In the genomic region with DNA sequence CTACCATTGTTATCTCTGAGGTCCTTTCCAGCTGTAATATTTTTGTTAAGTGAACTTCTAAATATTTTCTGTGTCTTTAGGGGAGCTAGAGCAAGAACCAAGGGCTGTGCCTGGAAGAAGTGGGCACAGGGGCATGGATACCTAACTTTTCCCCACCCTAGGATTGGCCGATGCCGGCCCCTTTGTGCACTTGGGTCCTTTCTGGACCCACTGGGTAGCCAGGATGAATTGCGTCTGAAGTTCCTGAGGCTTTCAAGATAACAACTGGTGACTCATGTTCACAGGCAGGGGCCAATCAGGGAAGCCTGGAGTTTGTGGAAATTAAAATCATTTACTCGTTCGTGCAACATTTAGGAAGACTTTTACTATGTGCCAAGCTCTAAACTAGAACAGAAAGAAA, we compare ENCODE assay signal across 1 cellular context.
TF ChIP-seq lines count a peak whose summit lies in the region.

No MANE protein-coding gene starts in this region.

TF ChIP-seq in K562, 482 proteins besides CTCF, POLR2A, EP300 and RAD21 (continued from another document):
- no peak for TF ChIP-seq RBBP5 (IDR thresholded peaks at IDR 0.05; ENCODE audit: borderline replicate concordance, insufficient read depth, low read length, poor library complexity, severe bottlenecking)
- TF ChIP-seq, protein P1, sequence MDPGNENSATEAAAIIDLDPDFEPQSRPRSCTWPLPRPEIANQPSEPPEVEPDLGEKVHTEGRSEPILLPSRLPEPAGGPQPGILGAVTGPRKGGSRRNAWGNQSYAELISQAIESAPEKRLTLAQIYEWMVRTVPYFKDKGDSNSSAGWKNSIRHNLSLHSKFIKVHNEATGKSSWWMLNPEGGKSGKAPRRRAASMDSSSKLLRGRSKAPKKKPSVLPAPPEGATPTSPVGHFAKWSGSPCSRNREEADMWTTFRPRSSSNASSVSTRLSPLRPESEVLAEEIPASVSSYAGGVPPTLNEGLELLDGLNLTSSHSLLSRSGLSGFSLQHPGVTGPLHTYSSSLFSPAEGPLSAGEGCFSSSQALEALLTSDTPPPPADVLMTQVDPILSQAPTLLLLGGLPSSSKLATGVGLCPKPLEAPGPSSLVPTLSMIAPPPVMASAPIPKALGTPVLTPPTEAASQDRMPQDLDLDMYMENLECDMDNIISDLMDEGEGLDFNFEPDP (CRISPR knock-in tag; IDR thresholded peaks at IDR 0.05): no peak
- no peak for TF ChIP-seq PTRF (tag; IDR thresholded peaks at IDR 0.05)
- no peak for TF ChIP-seq COPS2 (conservative IDR thresholded peaks at IDR 0.05)
- peak; percentile 36; the same call in 1 of the 2 replicates for TF ChIP-seq SMARCC2 (IDR thresholded peaks at IDR 0.05; ENCODE audit: low read depth)
- no peak for TF ChIP-seq ZNF282 (CRISPR knock-in tag; IDR thresholded peaks at IDR 0.05)
- TF ChIP-seq FOXJ3 (CRISPR knock-in tag; IDR thresholded peaks at IDR 0.05): no peak
- peak; percentile 55 for TF ChIP-seq FOS (IDR thresholded peaks at IDR 0.05; ENCODE audit: extremely low read depth, insufficient read length)
- TF ChIP-seq ARHGAP35 (IDR thresholded peaks at IDR 0.05; ENCODE audit: partially characterized antibody): no peak
- peak; percentile 72 for TF ChIP-seq JUN (IDR thresholded peaks at IDR 0.05; ENCODE audit: borderline replicate concordance, low read depth, low read length)
- no peak for TF ChIP-seq JUN (CRISPR knock-in tag; IDR thresholded peaks at IDR 0.05; ENCODE audit: borderline replicate concordance)
- TF ChIP-seq ZNF644 (tag; IDR thresholded peaks at IDR 0.05; ENCODE audit: low read depth): no peak
- TF ChIP-seq, protein P2, sequence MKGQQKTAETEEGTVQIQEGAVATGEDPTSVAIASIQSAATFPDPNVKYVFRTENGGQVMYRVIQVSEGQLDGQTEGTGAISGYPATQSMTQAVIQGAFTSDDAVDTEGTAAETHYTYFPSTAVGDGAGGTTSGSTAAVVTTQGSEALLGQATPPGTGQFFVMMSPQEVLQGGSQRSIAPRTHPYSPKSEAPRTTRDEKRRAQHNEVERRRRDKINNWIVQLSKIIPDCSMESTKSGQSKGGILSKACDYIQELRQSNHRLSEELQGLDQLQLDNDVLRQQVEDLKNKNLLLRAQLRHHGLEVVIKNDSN (CRISPR knock-in tag; IDR thresholded peaks at IDR 0.05): no peak
- TF ChIP-seq NR2F6 (CRISPR knock-in tag; IDR thresholded peaks at IDR 0.05): no peak
- no peak for TF ChIP-seq HMGN3 (IDR thresholded peaks at IDR 0.05; ENCODE audit: borderline replicate concordance, extremely low read depth, insufficient read length, low read depth, low read length)
- TF ChIP-seq KLF1 (tag; IDR thresholded peaks at IDR 0.05): no peak
- peak; percentile 88 for TF ChIP-seq NFYB (IDR thresholded peaks at IDR 0.05; ENCODE audit: extremely low read depth, insufficient read length)
